1 cellular context compared by ENCODE assay signal in genomic region chr2:27092696-27093429, GRCh38.
TF ChIP-seq lines count a peak whose summit lies in the region.

No MANE protein-coding gene starts in this region.

TF ChIP-seq in HepG2, 621 proteins besides CTCF, POLR2A, EP300 and RAD21 (continued from another document and continues in another):
- TF ChIP-seq, protein P1, sequence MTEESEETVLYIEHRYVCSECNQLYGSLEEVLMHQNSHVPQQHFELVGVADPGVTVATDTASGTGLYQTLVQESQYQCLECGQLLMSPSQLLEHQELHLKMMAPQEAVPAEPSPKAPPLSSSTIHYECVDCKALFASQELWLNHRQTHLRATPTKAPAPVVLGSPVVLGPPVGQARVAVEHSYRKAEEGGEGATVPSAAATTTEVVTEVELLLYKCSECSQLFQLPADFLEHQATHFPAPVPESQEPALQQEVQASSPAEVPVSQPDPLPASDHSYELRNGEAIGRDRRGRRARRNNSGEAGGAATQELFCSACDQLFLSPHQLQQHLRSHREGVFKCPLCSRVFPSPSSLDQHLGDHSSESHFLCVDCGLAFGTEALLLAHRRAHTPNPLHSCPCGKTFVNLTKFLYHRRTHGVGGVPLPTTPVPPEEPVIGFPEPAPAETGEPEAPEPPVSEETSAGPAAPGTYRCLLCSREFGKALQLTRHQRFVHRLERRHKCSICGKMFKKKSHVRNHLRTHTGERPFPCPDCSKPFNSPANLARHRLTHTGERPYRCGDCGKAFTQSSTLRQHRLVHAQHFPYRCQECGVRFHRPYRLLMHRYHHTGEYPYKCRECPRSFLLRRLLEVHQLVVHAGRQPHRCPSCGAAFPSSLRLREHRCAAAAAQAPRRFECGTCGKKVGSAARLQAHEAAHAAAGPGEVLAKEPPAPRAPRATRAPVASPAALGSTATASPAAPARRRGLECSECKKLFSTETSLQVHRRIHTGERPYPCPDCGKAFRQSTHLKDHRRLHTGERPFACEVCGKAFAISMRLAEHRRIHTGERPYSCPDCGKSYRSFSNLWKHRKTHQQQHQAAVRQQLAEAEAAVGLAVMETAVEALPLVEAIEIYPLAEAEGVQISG (CRISPR knock-in tag; IDR thresholded peaks at IDR 0.05), result peak; percentile 88
- TF ChIP-seq XRCC5 (optimal IDR thresholded peaks at IDR 0.05; ENCODE audit: low read length), result peak; percentile 85
- TF ChIP-seq TRAFD1 (CRISPR knock-in tag; IDR thresholded peaks at IDR 0.05; ENCODE audit: borderline replicate concordance), result peak; percentile 86; the same call in 1 of the 2 replicates
- TF ChIP-seq TBP (CRISPR knock-in tag; IDR thresholded peaks at IDR 0.05), result no peak
- no peak for TF ChIP-seq RFX5 (IDR thresholded peaks at IDR 0.05; ENCODE audit: low read depth, low read length)
- peak; percentile 99 for TF ChIP-seq ZNF549 (CRISPR knock-in tag; IDR thresholded peaks at IDR 0.05)
- peak; percentile 89; the same call in 1 of the 2 replicates for TF ChIP-seq ZNF878 (CRISPR knock-in tag; IDR thresholded peaks at IDR 0.05)
- TF ChIP-seq ZNF556 (CRISPR knock-in tag; IDR thresholded peaks at IDR 0.05; ENCODE audit: borderline replicate concordance), result peak; percentile 82; the same call in 1 of the 2 replicates
- TF ChIP-seq ZNF768 (CRISPR knock-in tag; IDR thresholded peaks at IDR 0.05), result peak; percentile 66; the same call in 1 of the 2 replicates
- TF ChIP-seq, protein P2, sequence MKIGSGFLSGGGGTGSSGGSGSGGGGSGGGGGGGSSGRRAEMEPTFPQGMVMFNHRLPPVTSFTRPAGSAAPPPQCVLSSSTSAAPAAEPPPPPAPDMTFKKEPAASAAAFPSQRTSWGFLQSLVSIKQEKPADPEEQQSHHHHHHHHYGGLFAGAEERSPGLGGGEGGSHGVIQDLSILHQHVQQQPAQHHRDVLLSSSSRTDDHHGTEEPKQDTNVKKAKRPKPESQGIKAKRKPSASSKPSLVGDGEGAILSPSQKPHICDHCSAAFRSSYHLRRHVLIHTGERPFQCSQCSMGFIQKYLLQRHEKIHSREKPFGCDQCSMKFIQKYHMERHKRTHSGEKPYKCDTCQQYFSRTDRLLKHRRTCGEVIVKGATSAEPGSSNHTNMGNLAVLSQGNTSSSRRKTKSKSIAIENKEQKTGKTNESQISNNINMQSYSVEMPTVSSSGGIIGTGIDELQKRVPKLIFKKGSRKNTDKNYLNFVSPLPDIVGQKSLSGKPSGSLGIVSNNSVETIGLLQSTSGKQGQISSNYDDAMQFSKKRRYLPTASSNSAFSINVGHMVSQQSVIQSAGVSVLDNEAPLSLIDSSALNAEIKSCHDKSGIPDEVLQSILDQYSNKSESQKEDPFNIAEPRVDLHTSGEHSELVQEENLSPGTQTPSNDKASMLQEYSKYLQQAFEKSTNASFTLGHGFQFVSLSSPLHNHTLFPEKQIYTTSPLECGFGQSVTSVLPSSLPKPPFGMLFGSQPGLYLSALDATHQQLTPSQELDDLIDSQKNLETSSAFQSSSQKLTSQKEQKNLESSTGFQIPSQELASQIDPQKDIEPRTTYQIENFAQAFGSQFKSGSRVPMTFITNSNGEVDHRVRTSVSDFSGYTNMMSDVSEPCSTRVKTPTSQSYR (CRISPR knock-in tag; IDR thresholded peaks at IDR 0.05; ENCODE audit: borderline replicate concordance), result peak; percentile 56; the same call in 1 of the 2 replicates
- TF ChIP-seq ZNF354B (CRISPR knock-in tag; IDR thresholded peaks at IDR 0.05), result peak; percentile 96
- TF ChIP-seq SIN3B (IDR thresholded peaks at IDR 0.05; ENCODE audit: low read length), result no peak
- TF ChIP-seq ZNF703 (CRISPR knock-in tag; IDR thresholded peaks at IDR 0.05; ENCODE audit: borderline replicate concordance), result no peak
- TF ChIP-seq, protein P3, sequence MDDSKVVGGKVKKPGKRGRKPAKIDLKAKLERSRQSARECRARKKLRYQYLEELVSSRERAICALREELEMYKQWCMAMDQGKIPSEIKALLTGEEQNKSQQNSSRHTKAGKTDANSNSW (CRISPR knock-in tag; IDR thresholded peaks at IDR 0.05; ENCODE audit: borderline replicate concordance), result 0 out of 2 replicates have a peak, but pooled peaks have one; percentile 0
- peak; percentile 93 for TF ChIP-seq SAP130 (CRISPR knock-in tag; IDR thresholded peaks at IDR 0.05; ENCODE audit: low read depth)
- TF ChIP-seq ZNF143 (CRISPR knock-in tag; IDR thresholded peaks at IDR 0.05), result peak; percentile 70
- TF ChIP-seq RBFOX2 (IDR thresholded peaks at IDR 0.05; ENCODE audit: low read depth, low read length), result peak; percentile 50; the same call in 1 of the 2 replicates
- no peak for TF ChIP-seq ZNF3 (CRISPR knock-in tag; IDR thresholded peaks at IDR 0.05)
- no peak for TF ChIP-seq JUNB (CRISPR knock-in tag; IDR thresholded peaks at IDR 0.05; ENCODE audit: borderline replicate concordance)
- TF ChIP-seq PBX3 (CRISPR knock-in tag; IDR thresholded peaks at IDR 0.05; ENCODE audit: borderline replicate concordance), result no peak
- peak; percentile 53; the same call in 1 of the 2 replicates for TF ChIP-seq ZNF343 (CRISPR knock-in tag; IDR thresholded peaks at IDR 0.05)
- TF ChIP-seq ZNF841 (CRISPR knock-in tag; IDR thresholded peaks at IDR 0.05; ENCODE audit: borderline replicate concordance), result no peak
- TF ChIP-seq, protein P4, sequence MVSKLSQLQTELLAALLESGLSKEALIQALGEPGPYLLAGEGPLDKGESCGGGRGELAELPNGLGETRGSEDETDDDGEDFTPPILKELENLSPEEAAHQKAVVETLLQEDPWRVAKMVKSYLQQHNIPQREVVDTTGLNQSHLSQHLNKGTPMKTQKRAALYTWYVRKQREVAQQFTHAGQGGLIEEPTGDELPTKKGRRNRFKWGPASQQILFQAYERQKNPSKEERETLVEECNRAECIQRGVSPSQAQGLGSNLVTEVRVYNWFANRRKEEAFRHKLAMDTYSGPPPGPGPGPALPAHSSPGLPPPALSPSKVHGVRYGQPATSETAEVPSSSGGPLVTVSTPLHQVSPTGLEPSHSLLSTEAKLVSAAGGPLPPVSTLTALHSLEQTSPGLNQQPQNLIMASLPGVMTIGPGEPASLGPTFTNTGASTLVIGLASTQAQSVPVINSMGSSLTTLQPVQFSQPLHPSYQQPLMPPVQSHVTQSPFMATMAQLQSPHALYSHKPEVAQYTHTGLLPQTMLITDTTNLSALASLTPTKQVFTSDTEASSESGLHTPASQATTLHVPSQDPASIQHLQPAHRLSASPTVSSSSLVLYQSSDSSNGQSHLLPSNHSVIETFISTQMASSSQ (IDR thresholded peaks at IDR 0.05; ENCODE audit: low read depth), result peak; percentile 79; the same call in 1 of the 2 replicates
- TF ChIP-seq, protein P4 (CRISPR knock-in tag; IDR thresholded peaks at IDR 0.05; ENCODE audit: borderline replicate concordance), result peak; percentile 85
- TF ChIP-seq, protein P5, sequence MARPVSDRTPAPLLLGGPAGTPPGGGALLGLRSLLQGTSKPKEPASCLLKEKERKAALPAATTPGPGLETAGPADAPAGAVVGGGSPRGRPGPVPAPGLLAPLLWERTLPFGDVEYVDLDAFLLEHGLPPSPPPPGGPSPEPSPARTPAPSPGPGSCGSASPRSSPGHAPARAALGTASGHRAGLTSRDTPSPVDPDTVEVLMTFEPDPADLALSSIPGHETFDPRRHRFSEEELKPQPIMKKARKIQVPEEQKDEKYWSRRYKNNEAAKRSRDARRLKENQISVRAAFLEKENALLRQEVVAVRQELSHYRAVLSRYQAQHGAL (CRISPR knock-in tag; IDR thresholded peaks at IDR 0.05; ENCODE audit: not compliant biosample characterization), result no peak
- peak; percentile 87; the same call in 1 of the 2 replicates for TF ChIP-seq YEATS4 (CRISPR knock-in tag; IDR thresholded peaks at IDR 0.05; ENCODE audit: borderline replicate concordance)
- no peak for TF ChIP-seq SP2 (CRISPR knock-in tag; IDR thresholded peaks at IDR 0.05)
- TF ChIP-seq ZNF800 (CRISPR knock-in tag; IDR thresholded peaks at IDR 0.05), result no peak
- TF ChIP-seq FLYWCH1 (CRISPR knock-in tag; IDR thresholded peaks at IDR 0.05), result no peak
- peak; percentile 87 for TF ChIP-seq ZSCAN5A (CRISPR knock-in tag; IDR thresholded peaks at IDR 0.05; ENCODE audit: borderline replicate concordance)
- no peak for TF ChIP-seq NBN (conservative IDR thresholded peaks at IDR 0.05)
- TF ChIP-seq FOXP4 (CRISPR knock-in tag; IDR thresholded peaks at IDR 0.05), result peak; percentile 87
- TF ChIP-seq ZNF773 (CRISPR knock-in tag; IDR thresholded peaks at IDR 0.05; ENCODE audit: borderline replicate concordance), result no peak
- no peak for TF ChIP-seq ZFP82 (CRISPR knock-in tag; IDR thresholded peaks at IDR 0.05; ENCODE audit: borderline replicate concordance)
- no peak; the same call in 1 of the 2 replicates for TF ChIP-seq SMYD3 (CRISPR knock-in tag; IDR thresholded peaks at IDR 0.05)
- TF ChIP-seq RFXAP (CRISPR knock-in tag; IDR thresholded peaks at IDR 0.05; ENCODE audit: borderline replicate concordance), result peak; percentile 69; the same call in 1 of the 2 replicates
- TF ChIP-seq, protein P6, sequence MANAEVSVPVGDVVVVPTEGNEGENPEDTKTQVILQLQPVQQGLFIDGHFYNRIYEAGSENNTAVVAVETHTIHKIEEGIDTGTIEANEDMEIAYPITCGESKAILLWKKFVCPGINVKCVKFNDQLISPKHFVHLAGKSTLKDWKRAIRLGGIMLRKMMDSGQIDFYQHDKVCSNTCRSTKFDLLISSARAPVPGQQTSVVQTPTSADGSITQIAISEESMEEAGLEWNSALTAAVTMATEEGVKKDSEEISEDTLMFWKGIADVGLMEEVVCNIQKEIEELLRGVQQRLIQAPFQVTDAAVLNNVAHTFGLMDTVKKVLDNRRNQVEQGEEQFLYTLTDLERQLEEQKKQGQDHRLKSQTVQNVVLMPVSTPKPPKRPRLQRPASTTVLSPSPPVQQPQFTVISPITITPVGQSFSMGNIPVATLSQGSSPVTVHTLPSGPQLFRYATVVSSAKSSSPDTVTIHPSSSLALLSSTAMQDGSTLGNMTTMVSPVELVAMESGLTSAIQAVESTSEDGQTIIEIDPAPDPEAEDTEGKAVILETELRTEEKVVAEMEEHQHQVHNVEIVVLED (CRISPR knock-in tag; IDR thresholded peaks at IDR 0.05; ENCODE audit: borderline replicate concordance), result peak; percentile 68
